Comparison of ENCODE assay signal across 8 cellular contexts in genomic region chr3:150286390-150287147, GRCh38.
A peak's percentile ranks its signal among the peaks of the same experiment; 100 is the strongest.
DNase-seq lines count a peak whose midpoint lies in the region; ATAC-seq and TF ChIP-seq lines count a peak whose summit lies in the region.

No MANE protein-coding gene starts in this region.

- in situ Hi-C loops in Caki2 (cut with HindIII; ENCODE audit: low pct_unique_long_range_greater_than_20kb, low sequenced_read_pairs) = no loop called here

- no peak overlapping the region for H3K4me3 Mint-ChIP-seq in brain

- peak overlapping the region in 1 of 5 experiments; percentile 38 for H3K27ac Mint-ChIP-seq in brain

- ATAC-seq in GM18868 (IDR thresholded peaks at IDR 0.05; ENCODE audit: unreplicated experiment) = peak; percentile 90
- ATAC-seq in HG03159 (IDR thresholded peaks at IDR 0.05; ENCODE audit: unreplicated experiment) = peak; percentile 79
- peak; percentile 99 for ATAC-seq in left lobe of liver

- peaks cover 4% of the 10 kb centered on the region for H3K27me3 Mint-ChIP-seq in brain

- H3K4me1 Mint-ChIP-seq in brain = no peaks in the 10 kb centered on the region

- H3K27me3 ChIP-seq in MG63 = no peaks in the 10 kb centered on the region

- peak; percentile 44 to 61 for TF ChIP-seq CTCF in brain (conservative IDR thresholded peaks at IDR 0.05)

- H3K36me3 ChIP-seq in MG63 = no peaks in the 10 kb centered on the region

- H3K9me3 Mint-ChIP-seq in brain = peaks cover 8 to 40% (median 20%) of the 10 kb centered on the region in 5 experiments

- peak; percentile 48 for DNase-seq in Caki2 (ENCODE audit: low read depth)
- DNase-seq in NCI-H69 (lab: John Stamatoyannopoulos, UW) = peak; percentile 72
- DNase-seq in left lobe of liver (ENCODE audit: low spot score) = no peak
- DNase-seq in NCI-H1048 (lab: John Stamatoyannopoulos, UW) = no peak
- no peak for DNase-seq in MG63

- no peaks in the 10 kb centered on the region for H3K36me3 Mint-ChIP-seq in brain

- H3K9me3 ChIP-seq in MG63 = peaks cover 12% of the 10 kb centered on the region

- no peak overlapping the region for H3K4me3 ChIP-seq in MG63

Comparison
In these comparisons a context has a peak if more than half of its experiments do, and no peak if none do; other contexts are left out.
1. DNase-seq: peak in Caki2 (single experiment) and NCI-H69 (single experiment); none in left lobe of liver (single experiment), NCI-H1048 (single experiment) and MG63 (single experiment).
2. Peak in every context shown above with its lines, with median percentiles within 50 percentile points of each other: ATAC-seq.